In genomic region chr21:32611471-32611997, GRCh38 we compare ENCODE assay signal across 8 cellular contexts. TPM values are rescaled to one million over a fixed set of nuclear protein-coding genes. Genes with fewer than 3 reads are reported as not detected.
DNase-seq lines count a peak whose midpoint lies in the region; ATAC-seq, FAIRE-seq and TF ChIP-seq lines count a peak whose summit lies in the region.

No MANE protein-coding gene starts in this region.

- H3K4me1 ChIP-seq in CD8-positive, alpha-beta T cell (ENCODE audit: insufficient read depth, low read length), result peaks cover 21% of the 10 kb centered on the region
- H3K4me1 ChIP-seq in psoas muscle, result peaks cover 4% of the 10 kb centered on the region

- 0 to 1% (median 0%) methylated on average over 27 to 28 of the region's 28 CpGs for WGBS in psoas muscle, 3 donors

- FAIRE-seq in H54 (lab: Jason Lieb, UNC) (no peak), RCC 7860 (lab: Jason Lieb, UNC) (no peak)

- intact Hi-C loops in CD8-positive, alpha-beta T cell (cut with DNase I, micrococcal nuclease), result loop anchor here (5.0 to 10.0 kb wide), 9 partner anchors 116 to 2003 kb away; partner anchors contain the start of genes CRYZL1 (in 2 of the 2), ITSN1 (in 2 of the 2), EVA1C (in 1 of the 2) and GART (in 1 of the 2)
- intact Hi-C loops in head of caudate nucleus (cut with DNase I), result loop anchor here (5.0 kb wide), 1 partner anchor 116 kb away; the partner anchor contains the start of gene SYNJ1
- intact Hi-C loops in psoas muscle (cut with DNase I), result loop anchor here in 1 of 2 donors (5.0 kb wide), 1 partner anchor 879 kb away; the partner anchor contains the start of gene SCAF4

- H3K36me3 Mint-ChIP-seq in CD8-positive, alpha-beta T cell, result peaks cover 33% of the 10 kb centered on the region

- H3K27me3 ChIP-seq in CD8-positive, alpha-beta T cell (ENCODE audit: insufficient read depth, low read length), result no peaks in the 10 kb centered on the region
- H3K27me3 ChIP-seq in psoas muscle (ENCODE audit: insufficient read depth in 3 of 3, low read length in 2 of 3), result no peaks in the 10 kb centered on the region

- H3K9me3 Mint-ChIP-seq in CD8-positive, alpha-beta T cell, result no peaks in the 10 kb centered on the region

- no peaks in the 10 kb centered on the region for H3K27me3 Mint-ChIP-seq in CD8-positive, alpha-beta T cell (ENCODE audit: low read depth)

- CTCF ChIA-PET in CD8-positive, alpha-beta T cell (lab: Charles Lee), result interaction anchor here (1.0 to 5.1 kb wide), 4 partner anchors 11 to 208 kb away, joined by 3 to 33 read pairs (median 4); no protein-coding TSS in a partner anchor

- peaks cover 5% of the 10 kb centered on the region for H3K36me3 ChIP-seq in CD8-positive, alpha-beta T cell (ENCODE audit: insufficient read depth, low read length)
- H3K36me3 ChIP-seq in psoas muscle (ENCODE audit: insufficient read depth in 1 of 2, low read depth in 1 of 2), result peaks cover under 1 to 36% of the 10 kb centered on the region in 2 donors

- no peak for TF ChIP-seq POLR2A in H54 (IDR thresholded peaks at IDR 0.05; ENCODE audit: low read depth, low read length)

- peak overlapping the region; percentile 96 for H3K4me3 Mint-ChIP-seq in CD8-positive, alpha-beta T cell

- H3K27ac Mint-ChIP-seq in CD8-positive, alpha-beta T cell, result peak overlapping the region; percentile 97

- peak overlapping the region; percentile 79 for H3K27ac ChIP-seq in CD8-positive, alpha-beta T cell (ENCODE audit: low read depth, low read length)
- peak overlapping the region; percentile 73 for H3K27ac ChIP-seq in psoas muscle

- DNase-seq in CD8-positive, alpha-beta T cell, result peak in 5 of 7 experiments; percentile 18 to 50 (median 35)
- peak; percentile 35 for DNase-seq in H54 (ENCODE audit: insufficient read length, low spot score)
- peak; percentile 25 for DNase-seq in NOMO-1 treated with dmso at 0.1 percent for 144 hours (lab: John Stamatoyannopoulos, UW; ENCODE audit: unreplicated experiment)
- peak; percentile 19 for DNase-seq in activated gamma-delta T cell treated with Interleukin-2 at 50 U/mL for 16 hours
- peak in 26 of 42 donors; percentile 4 to 55 (median 29) for DNase-seq in head of caudate nucleus
- DNase-seq in psoas muscle, result no peak
- no peak for DNase-seq in RCC 7860 (ENCODE audit: low spot score)

- peaks cover 27% of the 10 kb centered on the region for H3K4me1 Mint-ChIP-seq in CD8-positive, alpha-beta T cell (ENCODE audit: low read depth)

- POLR2A ChIA-PET in CD8-positive, alpha-beta T cell (lab: Charles Lee), result interaction anchor here (1.1 to 2.4 kb wide), 7 partner anchors 43 to 868 kb away, joined by 3 to 13 read pairs (median 7); partner anchors contain the start of genes PAXBP1, SYNJ1, TMEM50B and URB1

- no peak for TF ChIP-seq CTCF in CD8-positive, alpha-beta T cell (IDR thresholded peaks at IDR 0.05)
- TF ChIP-seq CTCF in psoas muscle (IDR thresholded peaks at IDR 0.05), result no peak

- no peak for ATAC-seq in CD8-positive, alpha-beta T cell
- ATAC-seq in psoas muscle (peak in 1 of 4 donors; percentile 25), GM21576 (IDR thresholded peaks at IDR 0.05; ENCODE audit: unreplicated experiment) (no peak)

- no peaks in the 10 kb centered on the region for H3K9me3 ChIP-seq in CD8-positive, alpha-beta T cell (ENCODE audit: low read length)
- no peaks in the 10 kb centered on the region for H3K9me3 ChIP-seq in psoas muscle

- H3K4me3 ChIP-seq in CD8-positive, alpha-beta T cell (ENCODE audit: low read depth, low read length), result peak overlapping the region; percentile 65
- H3K4me3 ChIP-seq in psoas muscle, result peak overlapping the region; percentile 79

RNA-seq across cellular contexts. Expression of gene CFAP298, which starts 0.6 kb away (rescaled TPM):
- 1 to 10 TPM; 7.5 to 9.1 TPM for total RNA-seq in CD8-positive, alpha-beta T cell
- total RNA-seq in psoas muscle, result 10 to 100 TPM; 24.6 to 31.6 (median 26.0) TPM
- 10 to 100 TPM; 35.9 to 64.8 (median 45.6) TPM for polyA plus RNA-seq in psoas muscle

RNA-seq across cellular contexts. Expression of gene TCP10L, which starts 26.2 kb away (rescaled TPM):
- total RNA-seq in CD8-positive, alpha-beta T cell, result not detected
- 1 to 10 TPM in 1 of 4 donors, under 1 TPM in 2, not detected in 1; 0.38 to 1.0 (median 0.63) TPM for total RNA-seq in psoas muscle
- 1 to 10 TPM in 1 of 3 donors, under 1 TPM in 2; 0.27 to 1.9 (median 0.35) TPM for polyA plus RNA-seq in psoas muscle

Comparison
In these comparisons a context has a peak if more than half of its experiments do, and no peak if none do; other contexts are left out.
1. DNase-seq: peak in CD8-positive, alpha-beta T cell (5 of 7), H54 (single experiment), NOMO-1 treated with dmso at 0.1 percent for 144 hours (single experiment), activated gamma-delta T cell treated with Interleukin-2 at 50 U/mL for 16 hours (single experiment) and head of caudate nucleus (26 of 42); none in psoas muscle (0 of 2) and RCC 7860 (single experiment).